In genomic region chr7:7761340-7761973, GRCh38 we compare ENCODE assay signal across 7 cellular contexts. TPM values are rescaled to one million over a fixed set of nuclear protein-coding genes. Genes with fewer than 3 reads are reported as not detected.
A peak's percentile ranks its signal among the peaks of the same experiment; 100 is the strongest.
DNase-seq lines count a peak whose midpoint lies in the region; ATAC-seq and TF ChIP-seq lines count a peak whose summit lies in the region.

No MANE protein-coding gene starts in this region.

- peak overlapping the region; percentile 55 for H3K9ac ChIP-seq in PC-3 (ENCODE audit: low read length)

- intact Hi-C loops in PC-3 (cut with micrococcal nuclease): loop anchor here (1.0 to 10.0 kb wide), 9 partner anchors 29 to 533 kb away; no protein-coding TSS in a partner anchor

- BruUV-seq in PC-3 (replicated peaks; lab: Mats Ljungman, UMichigan): no TSS peak

- H3K4me3 ChIP-seq in PC-3 (ENCODE audit: low read length): peak overlapping the region; percentile 68
- H3K4me3 ChIP-seq in muscle layer of duodenum (ENCODE audit: low read depth in 1 of 2, low read length in 2 of 2): peak overlapping the region; percentile 65 to 78

- POLR2A ChIA-PET in PC-3 (lab: Charles Lee; ENCODE audit: unreplicated experiment): interaction anchor here (0.6 to 0.8 kb wide), 3 partner anchors 80 to 207 kb away, joined by 4 to 11 read pairs (median 4); partner anchors contain the start of gene GLCCI1

- DNase-seq in EL: peak; percentile 59
- peak; percentile 73 for DNase-seq in PC-3
- peak; percentile 74 for DNase-seq in dermis blood vessel endothelial cell
- no peak for DNase-seq in NCI-H510A (lab: John Stamatoyannopoulos, UW)
- no peak for DNase-seq in NCI-H345 (lab: John Stamatoyannopoulos, UW)

- CTCF ChIA-PET in PC-3 (lab: Charles Lee): interaction anchor here (1.4 kb wide), 1 partner anchor 80 kb away, joined by 8 read pairs; no protein-coding TSS in a partner anchor

- H3K79me2 ChIP-seq in PC-3 (ENCODE audit: low read length): no peaks in the 10 kb centered on the region

- H3K27me3 ChIP-seq in PC-3 (ENCODE audit: low read length): no peaks in the 10 kb centered on the region
- no peaks in the 10 kb centered on the region for H3K27me3 ChIP-seq in muscle layer of duodenum (ENCODE audit: low read depth, low read length)

- ATAC-seq in HG03064 (IDR thresholded peaks at IDR 0.05; ENCODE audit: low read depth, unreplicated experiment) (peak; percentile 29), PC-3 (peak; percentile 14)

- H4K20me1 ChIP-seq in PC-3 (ENCODE audit: low read length): no peaks in the 10 kb centered on the region

- H3K36me3 ChIP-seq in PC-3 (ENCODE audit: low read depth, low read length) (no peaks in the 10 kb centered on the region), muscle layer of duodenum (ENCODE audit: control insufficient read depth in 1 of 2, insufficient read depth in 2 of 2, low read length in 2 of 2) (no peaks in the 10 kb centered on the region)

- peak overlapping the region; percentile 88 for H3K4me2 ChIP-seq in PC-3 (ENCODE audit: low read length)

- TF ChIP-seq CTCF in PC-3 (conservative IDR thresholded peaks at IDR 0.05; ENCODE audit: low read depth, low read length): peak; percentile 67; the same call in 1 of the 2 replicates

- H3F3A ChIP-seq in PC-3 (ENCODE audit: low read length, unreplicated experiment): peaks cover 4% of the 10 kb centered on the region

- no peaks in the 10 kb centered on the region for H3K9me3 ChIP-seq in PC-3 (ENCODE audit: low read length)
- H3K9me3 ChIP-seq in muscle layer of duodenum (ENCODE audit: control insufficient read depth in 1 of 2, low read length in 2 of 2): no peaks in the 10 kb centered on the region

- H3K9me2 ChIP-seq in PC-3 (replicated peaks; ENCODE audit: low read length): no peaks in the 10 kb centered on the region

- H3K27ac ChIP-seq in PC-3 (ENCODE audit: low read length): peak overlapping the region; percentile 86
- peak overlapping the region; percentile 86 for H3K27ac ChIP-seq in muscle layer of duodenum (ENCODE audit: low read length)

- H2AFZ ChIP-seq in PC-3 (ENCODE audit: low read length): peak overlapping the region; percentile 64

- H3K4me1 ChIP-seq in PC-3 (ENCODE audit: insufficient read depth, low read length) (peaks cover 35% of the 10 kb centered on the region), muscle layer of duodenum (ENCODE audit: control insufficient read depth in 1 of 2, insufficient read depth in 2 of 2, low read length in 2 of 2) (peaks cover 0 to 16% of the 10 kb centered on the region in 2 donors)

RNA-seq across cellular contexts. Expression of gene RPA3, which starts 43.0 kb away (rescaled TPM):
- 38.9 and 39.3 TPM in 2 replicates for total RNA-seq in PC-3 (2014; rRNA removed)
- 18.9 and 25.5 TPM in 2 replicates for total RNA-seq in dermis blood vessel endothelial cell

Comparison
In these comparisons a context has a peak if more than half of its experiments do, and no peak if none do; other contexts are left out.
1. DNase-seq: peak in EL (single experiment), PC-3 (single experiment) and dermis blood vessel endothelial cell (single experiment); none in NCI-H510A (single experiment) and NCI-H345 (single experiment).